ENCODE assay signal across 1 cellular context in the genomic region with DNA sequence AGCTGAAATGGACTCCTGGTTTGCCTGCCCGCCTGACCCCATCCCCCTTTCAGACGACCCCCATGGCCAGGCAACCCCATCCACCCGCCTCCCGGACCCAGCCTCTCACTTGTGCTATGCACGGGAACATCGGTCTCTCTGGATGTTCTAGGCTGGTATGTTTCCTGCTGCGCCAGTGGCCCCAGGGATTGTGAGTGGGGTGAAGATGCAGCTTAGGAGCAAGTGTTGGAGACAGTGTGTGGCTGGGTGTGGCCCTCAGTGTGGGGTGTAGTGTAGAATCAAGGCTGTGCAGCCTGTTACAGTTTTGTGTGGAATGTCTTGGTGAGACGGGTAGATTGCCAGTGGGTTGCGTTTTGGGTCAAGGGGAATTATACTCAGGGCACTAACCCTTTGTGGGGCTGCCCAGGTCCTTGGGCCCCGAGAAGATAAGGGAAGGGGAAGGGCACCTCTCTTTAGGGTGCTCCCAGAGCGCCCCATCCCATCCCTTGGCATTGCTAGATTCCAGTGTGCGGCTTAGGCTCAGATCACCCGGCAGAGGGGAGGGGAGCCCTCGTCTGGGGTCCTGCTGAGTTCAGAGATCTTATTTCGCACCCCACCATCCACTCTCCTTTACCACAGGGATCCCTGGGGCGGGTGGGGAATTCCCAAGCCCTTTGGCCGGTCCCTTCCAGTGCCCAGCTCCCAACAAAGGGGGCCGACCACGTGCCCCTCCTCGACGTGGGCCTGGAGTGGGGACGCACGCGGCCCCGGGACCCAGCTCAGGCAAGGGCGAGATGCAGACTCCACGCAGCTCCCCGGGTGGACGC.
TF ChIP-seq lines count a peak whose summit lies in the region.

No MANE protein-coding gene starts in this region.

TF ChIP-seq in HepG2, 621 proteins besides CTCF, POLR2A, EP300 and RAD21 (continued from another document):
- TF ChIP-seq, protein P1, sequence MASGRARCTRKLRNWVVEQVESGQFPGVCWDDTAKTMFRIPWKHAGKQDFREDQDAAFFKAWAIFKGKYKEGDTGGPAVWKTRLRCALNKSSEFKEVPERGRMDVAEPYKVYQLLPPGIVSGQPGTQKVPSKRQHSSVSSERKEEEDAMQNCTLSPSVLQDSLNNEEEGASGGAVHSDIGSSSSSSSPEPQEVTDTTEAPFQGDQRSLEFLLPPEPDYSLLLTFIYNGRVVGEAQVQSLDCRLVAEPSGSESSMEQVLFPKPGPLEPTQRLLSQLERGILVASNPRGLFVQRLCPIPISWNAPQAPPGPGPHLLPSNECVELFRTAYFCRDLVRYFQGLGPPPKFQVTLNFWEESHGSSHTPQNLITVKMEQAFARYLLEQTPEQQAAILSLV (CRISPR knock-in tag; IDR thresholded peaks at IDR 0.05; ENCODE audit: borderline replicate concordance) = 0 out of 2 replicates have a peak, but pooled peaks have one; percentile 57
- TF ChIP-seq, protein P2, sequence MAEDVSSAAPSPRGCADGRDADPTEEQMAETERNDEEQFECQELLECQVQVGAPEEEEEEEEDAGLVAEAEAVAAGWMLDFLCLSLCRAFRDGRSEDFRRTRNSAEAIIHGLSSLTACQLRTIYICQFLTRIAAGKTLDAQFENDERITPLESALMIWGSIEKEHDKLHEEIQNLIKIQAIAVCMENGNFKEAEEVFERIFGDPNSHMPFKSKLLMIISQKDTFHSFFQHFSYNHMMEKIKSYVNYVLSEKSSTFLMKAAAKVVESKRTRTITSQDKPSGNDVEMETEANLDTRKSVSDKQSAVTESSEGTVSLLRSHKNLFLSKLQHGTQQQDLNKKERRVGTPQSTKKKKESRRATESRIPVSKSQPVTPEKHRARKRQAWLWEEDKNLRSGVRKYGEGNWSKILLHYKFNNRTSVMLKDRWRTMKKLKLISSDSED (CRISPR knock-in tag; IDR thresholded peaks at IDR 0.05) = no peak
- TF ChIP-seq ZNF572 (CRISPR knock-in tag; IDR thresholded peaks at IDR 0.05) = no peak
